In the genomic region with DNA sequence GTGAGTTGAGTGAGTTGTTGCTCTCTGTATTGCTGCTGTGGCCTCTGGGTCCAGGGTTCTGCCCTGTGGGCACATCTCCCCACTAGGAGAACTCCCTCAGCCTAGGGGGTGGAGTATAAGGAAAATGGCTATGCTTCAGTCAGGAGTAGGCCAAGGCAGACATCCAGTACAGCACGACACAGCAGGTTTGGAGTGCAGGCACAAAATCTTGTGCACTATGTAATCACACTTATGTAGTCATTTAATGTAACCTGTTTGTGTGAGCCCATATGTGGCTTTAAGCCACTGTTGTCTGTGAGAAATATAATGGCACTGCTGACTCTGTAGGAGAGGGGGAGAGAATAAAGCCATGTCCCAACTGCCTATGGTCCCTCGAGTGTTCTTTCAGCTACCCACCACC, we compare ENCODE assay signal across 1 cellular context.
TF ChIP-seq lines count a peak whose summit lies in the region.

No MANE protein-coding gene starts in this region.

TF ChIP-seq in K562, 482 proteins besides CTCF, POLR2A, EP300 and RAD21 (continued from another document):
- TF ChIP-seq, protein P1, sequence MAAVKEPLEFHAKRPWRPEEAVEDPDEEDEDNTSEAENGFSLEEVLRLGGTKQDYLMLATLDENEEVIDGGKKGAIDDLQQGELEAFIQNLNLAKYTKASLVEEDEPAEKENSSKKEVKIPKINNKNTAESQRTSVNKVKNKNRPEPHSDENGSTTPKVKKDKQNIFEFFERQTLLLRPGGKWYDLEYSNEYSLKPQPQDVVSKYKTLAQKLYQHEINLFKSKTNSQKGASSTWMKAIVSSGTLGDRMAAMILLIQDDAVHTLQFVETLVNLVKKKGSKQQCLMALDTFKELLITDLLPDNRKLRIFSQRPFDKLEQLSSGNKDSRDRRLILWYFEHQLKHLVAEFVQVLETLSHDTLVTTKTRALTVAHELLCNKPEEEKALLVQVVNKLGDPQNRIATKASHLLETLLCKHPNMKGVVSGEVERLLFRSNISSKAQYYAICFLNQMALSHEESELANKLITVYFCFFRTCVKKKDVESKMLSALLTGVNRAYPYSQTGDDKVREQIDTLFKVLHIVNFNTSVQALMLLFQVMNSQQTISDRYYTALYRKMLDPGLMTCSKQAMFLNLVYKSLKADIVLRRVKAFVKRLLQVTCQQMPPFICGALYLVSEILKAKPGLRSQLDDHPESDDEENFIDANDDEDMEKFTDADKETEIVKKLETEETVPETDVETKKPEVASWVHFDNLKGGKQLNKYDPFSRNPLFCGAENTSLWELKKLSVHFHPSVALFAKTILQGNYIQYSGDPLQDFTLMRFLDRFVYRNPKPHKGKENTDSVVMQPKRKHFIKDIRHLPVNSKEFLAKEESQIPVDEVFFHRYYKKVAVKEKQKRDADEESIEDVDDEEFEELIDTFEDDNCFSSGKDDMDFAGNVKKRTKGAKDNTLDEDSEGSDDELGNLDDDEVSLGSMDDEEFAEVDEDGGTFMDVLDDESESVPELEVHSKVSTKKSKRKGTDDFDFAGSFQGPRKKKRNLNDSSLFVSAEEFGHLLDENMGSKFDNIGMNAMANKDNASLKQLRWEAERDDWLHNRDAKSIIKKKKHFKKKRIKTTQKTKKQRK (IDR thresholded peaks at IDR 0.05; ENCODE audit: borderline replicate concordance, low read depth, low read length) = 0 out of 2 replicates have a peak, but pooled peaks have one; percentile 37
- 0 out of 2 replicates have a peak, but pooled peaks have one; percentile 59 for TF ChIP-seq CBX5 (IDR thresholded peaks at IDR 0.05; ENCODE audit: borderline replicate concordance, low read depth)
TF ChIP-seq in K562: peak in this region for 4.
